In the genomic region with DNA sequence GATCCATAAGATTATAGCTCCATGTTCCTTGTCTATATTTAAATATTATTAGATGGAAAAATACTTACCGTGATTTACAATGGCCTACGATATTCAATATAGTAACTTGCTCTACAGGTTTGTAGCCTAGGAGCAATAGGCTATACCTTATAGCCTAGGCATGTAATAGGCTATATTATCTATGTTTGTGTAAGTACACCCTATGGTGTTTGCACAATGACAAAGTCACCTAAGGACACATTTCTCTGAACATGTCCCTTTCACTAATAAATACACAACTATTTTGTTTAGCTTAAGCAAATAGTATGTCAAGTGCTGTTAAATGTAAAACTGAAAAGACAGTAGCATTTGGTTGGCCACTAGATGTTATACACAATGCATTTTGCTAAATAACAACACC, we compare ENCODE assay signal across 21 cellular contexts.
"Had no signal": no experiment of that assay in that cellular context is flagged by ENCODE, and none has a peak within 500 bp of the region (broad histone marks: within the 10 kb centered on the region; RNA-seq: fewer than 3 reads in every experiment).

No MANE protein-coding gene starts in this region.

- H3K4me3 ChIP-seq: esophagus muscularis mucosa, gastroesophageal sphincter, heart left ventricle, hepatocyte, lung, ovary, psoas muscle, sigmoid colon, spleen, testis, tibial artery had no signal

- DNase-seq: effector memory CD4-positive, alpha-beta T cell; foreskin keratinocyte; heart left ventricle; kidney; natural killer cell; occipital lobe; ovary; posterior cingulate gyrus; psoas muscle; right cardiac atrium; sigmoid colon; spleen; stimulated activated CD4-positive, alpha-beta T cell treated with anti-CD3 and anti-CD28 coated beads, Interleukin-4, amount 100 ng/mL, for 4 hours; stimulated activated naive CD8-positive, alpha-beta T cell treated with anti-CD3 and anti-CD28 coated beads, Interleukin-15, Interleukin-2, amounts not matched to agents 100 U/mL and 50 U/mL, for 24 hours; substantia nigra; testis; tibial artery had no signal

- H3K27me3 ChIP-seq: esophagus muscularis mucosa, foreskin keratinocyte, gastroesophageal sphincter, heart left ventricle, hepatocyte, ovary, sigmoid colon, spleen, testis, tibial artery had no signal

- H3K79me2 ChIP-seq: hepatocyte had no signal

- H3K9me3 ChIP-seq: esophagus muscularis mucosa, gastroesophageal sphincter, heart left ventricle, ovary, psoas muscle, sigmoid colon, spleen, testis, tibial artery had no signal

- H3K27ac ChIP-seq: esophagus muscularis mucosa, foreskin keratinocyte, gastroesophageal sphincter, heart left ventricle, hepatocyte, ovary, psoas muscle, sigmoid colon, spleen, testis, tibial artery had no signal

- H3K36me3 ChIP-seq: esophagus muscularis mucosa, gastroesophageal sphincter, heart left ventricle, ovary, sigmoid colon, spleen, tibial artery had no signal

- H3K4me2 ChIP-seq: hepatocyte had no signal

- H2AFZ ChIP-seq: hepatocyte had no signal
